8 cellular contexts compared by ENCODE assay signal in the genomic region with DNA sequence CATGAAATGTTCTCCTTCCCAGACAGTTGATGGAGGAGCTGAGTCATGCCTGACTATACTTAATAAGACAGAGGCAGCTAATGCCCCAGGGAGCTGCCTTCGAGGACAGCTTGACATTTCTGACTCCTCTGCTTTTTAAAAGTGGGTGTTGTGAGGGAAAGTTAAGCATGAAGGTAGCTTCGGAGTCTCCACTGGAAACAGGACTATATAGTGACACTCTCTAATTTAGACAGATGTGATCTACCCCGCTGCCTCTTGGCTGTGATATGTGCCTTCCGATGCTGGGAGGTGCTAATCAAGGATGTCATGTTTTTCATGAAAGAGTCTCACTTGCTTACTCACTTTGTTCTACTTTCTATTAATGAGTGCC.
DNase-seq lines count a peak whose midpoint lies in the region; ATAC-seq and TF ChIP-seq lines count a peak whose summit lies in the region.

No MANE protein-coding gene starts in this region.

- peak; percentile 34 for DNase-seq in AG08396 (ENCODE audit: low spot score)
- DNase-seq in activated CD8-positive, alpha-beta memory T cell treated with anti-CD3 and anti-CD28 coated beads, Interleukin-2, amount 50 U/mL, for 4 hours = peak; percentile 24
- DNase-seq in iris pigment epithelial cell (ENCODE audit: low read depth) = peak; percentile 79
- no peak for DNase-seq in colonic mucosa
- no peak for DNase-seq in NCI-H1930 (lab: John Stamatoyannopoulos, UW)

- no peak overlapping the region for H3K27ac ChIP-seq in colonic mucosa

- no peak overlapping the region for H3K4me3 ChIP-seq in colonic mucosa

- H3K9me3 ChIP-seq in colonic mucosa = no peaks in the 10 kb centered on the region

- TF ChIP-seq CTCF in colonic mucosa (IDR thresholded peaks at IDR 0.05) = no peak

- H3K36me3 ChIP-seq in colonic mucosa = no peaks in the 10 kb centered on the region

- ATAC-seq in GM19043 (IDR thresholded peaks at IDR 0.05; ENCODE audit: low read depth, unreplicated experiment) = peak; percentile 93
- ATAC-seq in HG03460 (IDR thresholded peaks at IDR 0.05; ENCODE audit: unreplicated experiment) = peak; percentile 95
- no peak for ATAC-seq in HG03045 (IDR thresholded peaks at IDR 0.05; ENCODE audit: unreplicated experiment)

- H3K9ac ChIP-seq in colonic mucosa (ENCODE audit: low read depth in 2 of 2, low read length in 2 of 2) = no peak overlapping the region

- intact Hi-C loops in colonic mucosa (cut with DNase I) = no loop called here

- no peaks in the 10 kb centered on the region for H3K27me3 ChIP-seq in colonic mucosa

- no peaks in the 10 kb centered on the region for H3K4me1 ChIP-seq in colonic mucosa

Comparison
In these comparisons a context has a peak if more than half of its experiments do, and no peak if none do; other contexts are left out.
1. DNase-seq: peak in AG08396 (single experiment), activated CD8-positive, alpha-beta memory T cell treated with anti-CD3 and anti-CD28 coated beads, Interleukin-2, amount 50 U/mL, for 4 hours (single experiment) and iris pigment epithelial cell (single experiment); none in colonic mucosa (single experiment) and NCI-H1930 (0 of 2).